In genomic region chr1:78663916-78664315, GRCh38 we compare ENCODE assay signal across 26 cellular contexts. TPM values are rescaled to one million over a fixed set of nuclear protein-coding genes. Genes with fewer than 3 reads are reported as not detected.
DNase-seq lines count a peak whose midpoint lies in the region; ATAC-seq, FAIRE-seq and TF ChIP-seq lines count a peak whose summit lies in the region.
"Had no signal": no experiment of that assay in that cellular context is flagged by ENCODE, and none has a peak within 500 bp of the region (broad histone marks: within the 10 kb centered on the region; RNA-seq: fewer than 3 reads in every experiment).

No MANE protein-coding gene starts in this region.

- WGBS in K562 (ENCODE audit: insufficient coverage, low coverage, missing lambda C conversion rate) = 0% methylated on average over 2 of the region's 2 CpGs
- WGBS in endodermal cell (ENCODE audit: insufficient coverage in 1 of 2, insufficient read length in 1 of 2), 2 experiments = 60 to 82% methylated on average over 1 of the region's 2 CpGs

- no peaks in the 10 kb centered on the region for H3K9me1 ChIP-seq in K562 (ENCODE audit: control insufficient read depth, insufficient read depth, low read length)

- H3K4me3 Mint-ChIP-seq in activated naive CD4-positive, alpha-beta T cell treated with anti-CD3 and anti-CD28 coated beads, Interleukin-2, amount 50 U/mL, for 24 hours = no peak overlapping the region
- no peak overlapping the region for H3K4me3 Mint-ChIP-seq in CD8-positive, alpha-beta memory T cell
- no peak overlapping the region for H3K4me3 Mint-ChIP-seq in T-cell
- H3K4me3 Mint-ChIP-seq in endodermal cell = no peak overlapping the region
- H3K4me3 Mint-ChIP-seq: CD14-positive monocyte; CD4-positive, alpha-beta memory T cell had no signal

- H3K9ac ChIP-seq in K562 (ENCODE audit: insufficient read depth in 1 of 2, low read depth in 2 of 2, low read length in 2 of 2) = no peak overlapping the region
- no peak overlapping the region for H3K9ac ChIP-seq in endodermal cell (ENCODE audit: extremely low read depth, low read length, poor library complexity, severe bottlenecking)
- H3K9ac ChIP-seq: BLaER1 treated with 17β-estradiol and CSF1 and Interleukin-3, amounts not matched to agents 10 nM and 100 nM; GM23248 had no signal

- H3K36me3 Mint-ChIP-seq in activated naive CD4-positive, alpha-beta T cell treated with anti-CD3 and anti-CD28 coated beads, Interleukin-2, amount 50 U/mL, for 24 hours = peaks cover 16% of the 10 kb centered on the region
- peaks cover 3 to 47% (median 23%) of the 10 kb centered on the region in 3 donors for H3K36me3 Mint-ChIP-seq in CD8-positive, alpha-beta memory T cell
- H3K36me3 Mint-ChIP-seq in T-cell = peaks cover 44% of the 10 kb centered on the region
- H3K36me3 Mint-ChIP-seq in endodermal cell (ENCODE audit: low read depth) = no peaks in the 10 kb centered on the region

- no peak overlapping the region for H3K4me3 ChIP-seq in CD8-positive, alpha-beta memory T cell (ENCODE audit: low read length)
- H3K4me3 ChIP-seq in K562 = no peak overlapping the region
- no peak overlapping the region for H3K4me3 ChIP-seq in endodermal cell (ENCODE audit: low read length)
- H3K4me3 ChIP-seq: BLaER1 treated with 17β-estradiol and CSF1 and Interleukin-3, amounts not matched to agents 10 nM and 100 nM; GM23248 had no signal

- peaks cover 18% of the 10 kb centered on the region for H3K4me1 Mint-ChIP-seq in activated naive CD4-positive, alpha-beta T cell treated with anti-CD3 and anti-CD28 coated beads, Interleukin-2, amount 50 U/mL, for 24 hours
- peaks cover 0 to 8% (median 5%) of the 10 kb centered on the region in 3 donors for H3K4me1 Mint-ChIP-seq in CD8-positive, alpha-beta memory T cell
- peaks cover 6 to 25% (median 9%) of the 10 kb centered on the region in 3 donors for H3K4me1 Mint-ChIP-seq in T-cell
- no peaks in the 10 kb centered on the region for H3K4me1 Mint-ChIP-seq in endodermal cell

- H3K36me3 ChIP-seq in CD8-positive, alpha-beta memory T cell (ENCODE audit: insufficient read depth, low read length) = peaks cover 23% of the 10 kb centered on the region
- no peaks in the 10 kb centered on the region for H3K36me3 ChIP-seq in K562 (ENCODE audit: control insufficient read depth, insufficient read depth, low read length)
- H3K36me3 ChIP-seq in endodermal cell (ENCODE audit: control insufficient read depth, insufficient read depth, low read length) = no peaks in the 10 kb centered on the region
- H3K36me3 ChIP-seq: BE2C had no signal

- FAIRE-seq in K562 (lab: Jason Lieb, UNC) = no peak
- FAIRE-seq: A204.1, G401.6, GM12892, GM18507, H1 had no signal

- no peak for TF ChIP-seq EP300 in K562 (IDR thresholded peaks at IDR 0.05; ENCODE audit: low read length)

- H3K27ac ChIP-seq in CD8-positive, alpha-beta memory T cell (ENCODE audit: low read depth, low read length) = no peak overlapping the region
- H3K27ac ChIP-seq in K562 (ENCODE audit: extremely low read depth, low read depth, low read length) (no peak overlapping the region), endodermal cell (ENCODE audit: low read depth, low read length) (no peak overlapping the region)
- H3K27ac ChIP-seq: 22Rv1; BLaER1 treated with 17β-estradiol and CSF1 and Interleukin-3, amounts not matched to agents 10 nM and 100 nM; GM23248 had no signal

- DNase-seq in activated naive CD4-positive, alpha-beta T cell (lab: John Stamatoyannopoulos, UW) = no peak
- DNase-seq in CD8-positive, alpha-beta memory T cell = no peak
- no peak for DNase-seq in T-cell
- DNase-seq in K562 (ENCODE audit: extremely low read depth in 1 of 4, low spot score in 3 of 4) = no peak
- no peak for DNase-seq in endodermal cell
- DNase-seq in GM13977 (ENCODE audit: low spot score) = no peak
- DNase-seq in NCI-H1092 treated with DMSO at 0.1 percent for 48 hours (lab: John Stamatoyannopoulos, UW) = no peak
- DNase-seq: ACHN; AML-193; BE2C; Caco-2; CD4-positive, alpha-beta memory T cell; DMS153; DND-41; GM23248; H7; HCEC 1CT had no signal

- in situ Hi-C loops in K562 (cut with MboI) = loop anchor here (25.0 kb wide), 1 partner anchor 527 kb away; no protein-coding TSS in a partner anchor
- in situ Hi-C loops in GM13977 (cut with MboI; ENCODE audit: low pct_unique_long_range_greater_than_20kb, low sequenced_read_pairs, unreplicated experiment) = no loop called here

- no peak for TF ChIP-seq CTCF in K562 (IDR thresholded peaks at IDR 0.05 in 2 of 3, conservative IDR thresholded peaks at IDR 0.05 in 1 of 3; ENCODE audit: insufficient read depth in 2 of 3, low read depth in 1 of 3, low read length in 3 of 3)
- TF ChIP-seq CTCF in endodermal cell (conservative IDR thresholded peaks at IDR 0.05) = no peak
- TF ChIP-seq CTCF in GM13977 (IDR thresholded peaks at IDR 0.05; ENCODE audit: extremely low read depth, insufficient read depth, missing control alignments) = no peak

- H3K27me3 Mint-ChIP-seq in activated naive CD4-positive, alpha-beta T cell treated with anti-CD3 and anti-CD28 coated beads, Interleukin-2, amount 50 U/mL, for 24 hours = no peaks in the 10 kb centered on the region
- no peaks in the 10 kb centered on the region for H3K27me3 Mint-ChIP-seq in CD8-positive, alpha-beta memory T cell
- H3K27me3 Mint-ChIP-seq in T-cell = no peaks in the 10 kb centered on the region
- H3K27me3 Mint-ChIP-seq in endodermal cell (ENCODE audit: insufficient read depth) = peaks cover 19% of the 10 kb centered on the region
- H3K27me3 Mint-ChIP-seq: CD4-positive, alpha-beta memory T cell had no signal

- no peaks in the 10 kb centered on the region for H3K79me2 ChIP-seq in K562 (ENCODE audit: control insufficient read depth, insufficient read depth, low read length)

- CTCF ChIA-PET in CD8-positive, alpha-beta memory T cell (lab: Charles Lee) = no interaction called here
- CTCF ChIA-PET in T-cell (lab: Charles Lee) (interaction anchor here in 1 of 2 donors (1.0 to 1.2 kb wide), 2 partner anchors 10 to 44 kb away, joined by 3 to 4 read pairs; partner anchors contain the start of gene IFI44L), K562 (lab: Yijun Ruan, JAX; ENCODE audit: low intra/inter-chr PET ratio) (no interaction called here)

- no TSS peak for BruUV-seq in K562 (replicated peaks; lab: Mats Ljungman, UMichigan)

- H2AFZ ChIP-seq in K562 (ENCODE audit: low read depth, low read length) = no peak overlapping the region
- H2AFZ ChIP-seq: GM23248 had no signal

- no peak overlapping the region for H3K4me2 ChIP-seq in K562 (ENCODE audit: insufficient read depth, low read length)
- H3K4me2 ChIP-seq: BLaER1 treated with 17β-estradiol and CSF1 and Interleukin-3, amounts not matched to agents 10 nM and 100 nM had no signal

- TF ChIP-seq POLR2A in K562 (conservative IDR thresholded peaks at IDR 0.05) = no peak

- H3K27me3 ChIP-seq in CD8-positive, alpha-beta memory T cell (ENCODE audit: insufficient read depth, low read length, poor library complexity, severe bottlenecking) = no peaks in the 10 kb centered on the region
- H3K27me3 ChIP-seq in K562 (ENCODE audit: control insufficient read depth in 2 of 2, insufficient read depth in 2 of 2, low read length in 2 of 2) (no peaks in the 10 kb centered on the region), endodermal cell (ENCODE audit: control insufficient read depth, insufficient read depth, low read length, poor library complexity, severe bottlenecking) (peaks cover 33% of the 10 kb centered on the region)
- H3K27me3 ChIP-seq: BE2C; BLaER1 treated with 17β-estradiol and CSF1 and Interleukin-3, amounts not matched to agents 10 nM and 100 nM had no signal

- POLR2A ChIA-PET in CD8-positive, alpha-beta memory T cell (lab: Charles Lee) = no interaction called here
- POLR2A ChIA-PET in T-cell (lab: Charles Lee) (interaction anchor here in 1 of 2 donors (0.6 kb wide), 1 partner anchor 9 kb away, joined by 3 read pairs; no protein-coding TSS in a partner anchor), K562 (lab: Yijun Ruan, JAX) (no interaction called here)

- intact Hi-C loops in K562 (cut with micrococcal nuclease) = no loop called here

- no peaks in the 10 kb centered on the region for H3K4me1 ChIP-seq in CD8-positive, alpha-beta memory T cell (ENCODE audit: insufficient read depth, low read length)
- H3K4me1 ChIP-seq in K562 (replicated peaks in 1 of 2; ENCODE audit: control insufficient read depth in 2 of 2, insufficient read depth in 2 of 2, low read length in 2 of 2) (no peaks in the 10 kb centered on the region), endodermal cell (ENCODE audit: control insufficient read depth, insufficient read depth, low read length) (no peaks in the 10 kb centered on the region)
- H3K4me1 ChIP-seq: BE2C; BLaER1 treated with 17β-estradiol and CSF1 and Interleukin-3, amounts not matched to agents 10 nM and 100 nM; Caco-2 had no signal

- peak overlapping the region; percentile 44 for H3K27ac Mint-ChIP-seq in activated naive CD4-positive, alpha-beta T cell treated with anti-CD3 and anti-CD28 coated beads, Interleukin-2, amount 50 U/mL, for 24 hours
- H3K27ac Mint-ChIP-seq in CD8-positive, alpha-beta memory T cell = peak overlapping the region in 5 of 8 donors; percentile 28 to 82 (median 64)
- H3K27ac Mint-ChIP-seq in T-cell = peak overlapping the region; percentile 13 to 54
- no peak overlapping the region for H3K27ac Mint-ChIP-seq in endodermal cell

- no peaks in the 10 kb centered on the region for H3K9me3 Mint-ChIP-seq in activated naive CD4-positive, alpha-beta T cell treated with anti-CD3 and anti-CD28 coated beads, Interleukin-2, amount 50 U/mL, for 24 hours
- H3K9me3 Mint-ChIP-seq in CD8-positive, alpha-beta memory T cell = no peaks in the 10 kb centered on the region
- H3K9me3 Mint-ChIP-seq in T-cell (no peaks in the 10 kb centered on the region), endodermal cell (no peaks in the 10 kb centered on the region)
- H3K9me3 Mint-ChIP-seq: CD14-positive monocyte; CD4-positive, alpha-beta memory T cell had no signal

- no peaks in the 10 kb centered on the region for H4K20me1 ChIP-seq in K562 (replicated peaks; ENCODE audit: control insufficient read depth, insufficient read depth, low read length)
- H4K20me1 ChIP-seq: BLaER1 treated with 17β-estradiol and CSF1 and Interleukin-3, amounts not matched to agents 10 nM and 100 nM had no signal

- ATAC-seq in T-cell (replicated peaks in 1 of 4) (no peak), K562 (no peak)

- H3K9me3 ChIP-seq in CD8-positive, alpha-beta memory T cell (ENCODE audit: low read length) = no peaks in the 10 kb centered on the region
- no peaks in the 10 kb centered on the region for H3K9me3 ChIP-seq in K562 (replicated peaks; ENCODE audit: control insufficient read depth, insufficient read depth, low read depth, low read length)
- no peaks in the 10 kb centered on the region for H3K9me3 ChIP-seq in endodermal cell (ENCODE audit: control insufficient read depth, low read length)
- H3K9me3 ChIP-seq: BE2C; BLaER1 treated with 17β-estradiol and CSF1 and Interleukin-3, amounts not matched to agents 10 nM and 100 nM; Caco-2 had no signal

- no peak for TF ChIP-seq RAD21 in K562 (CRISPR knock-in tag; conservative IDR thresholded peaks at IDR 0.05 in 1 of 2, IDR thresholded peaks at IDR 0.05 in 1 of 2)

RNA-seq across cellular contexts. Expression of gene IFI44, which starts 14.3 kb away (rescaled TPM):
- 1 to 10 TPM; 6.6 to 7.6 TPM for total RNA-seq in CD8-positive, alpha-beta memory T cell
- polyA plus RNA-seq in CD8-positive, alpha-beta memory T cell = 29.8 TPM
- 10 to 100 TPM; 27.0 to 54.2 (median 38.1) TPM for total RNA-seq in T-cell
- not detected in 2 replicates for total RNA-seq in K562 (2011; cell fraction: chromatin; rRNA removed; ENCODE audit: low replicate concordance)
- not detected in 2 replicates for total RNA-seq in K562 (2011; cell fraction: nucleolus; rRNA removed)
- not detected in 2 replicates for total RNA-seq in K562 (2011; cell fraction: nucleoplasm; rRNA removed)
- not detected in 2 replicates for total RNA-seq in K562 (2014; rRNA removed)
- total RNA-seq in K562 (2014; rRNA removed; fragmentation: Illumina TruSeq; extraction: Trizol) = not detected in 2 replicates
- total RNA-seq in K562 (2015; rRNA removed; fragmentation: Illumina TruSeq; extraction: Trizol) = not detected in 2 replicates
- total RNA-seq in K562 (2021) = 0.11 TPM in 1 of 2 replicates, not detected in the other
- polyA plus RNA-seq in K562 (2011; rRNA removed) = not detected in 2 replicates
- polyA plus RNA-seq in K562 (2011; cell fraction: cytosol; rRNA removed) = not detected in 2 replicates
- polyA plus RNA-seq in K562 (2011; cell fraction: nucleus; rRNA removed) = not detected in 2 replicates
- polyA plus RNA-seq in K562 (2012) = not detected in 2 replicates
- polyA plus RNA-seq in K562 (2014; fragmentation: Illumina TruSeq; extraction: Trizol) = not detected in 2 replicates
- not detected for polyA plus RNA-seq in K562 (2014; fragmentation: Nextera tagmentation; extraction: Ambion mirVana)
- polyA plus RNA-seq in K562 (2014; rRNA removed) = not detected in 2 replicates
- not detected in 2 replicates for polyA minus RNA-seq in K562 (2011; rRNA and poly(A)+ RNA removed)
- not detected in 2 replicates for polyA minus RNA-seq in K562 (2011; cell fraction: cytosol; rRNA and poly(A)+ RNA removed)
- not detected in 2 replicates for polyA minus RNA-seq in K562 (2011; cell fraction: nucleus; rRNA and poly(A)+ RNA removed)
- not detected for total RNA-seq in endodermal cell
- 0.71 TPM for polyA plus RNA-seq in endodermal cell (2013, experiment 1 of 2)
- 0.95 TPM for polyA plus RNA-seq in endodermal cell (2013, experiment 2 of 2)
- total RNA-seq: Caco-2, H1, H7 had no signal
- polyA plus RNA-seq: H1 had no signal

RNA-seq across cellular contexts. Expression of gene IFI44L, which starts 43.7 kb away (rescaled TPM):
- total RNA-seq in CD8-positive, alpha-beta memory T cell = 1 to 10 TPM; 1.4 to 2.3 TPM
- 12.7 TPM for polyA plus RNA-seq in CD8-positive, alpha-beta memory T cell
- total RNA-seq in T-cell = 10 to 100 TPM in 2 of 5 donors, 1 to 10 TPM in 3; 4.5 to 30.4 (median 6.6) TPM
- total RNA-seq in K562 (2011; cell fraction: chromatin; rRNA removed; ENCODE audit: low replicate concordance) = not detected in 2 replicates
- not detected in 2 replicates for total RNA-seq in K562 (2011; cell fraction: nucleolus; rRNA removed)
- total RNA-seq in K562 (2011; cell fraction: nucleoplasm; rRNA removed) = not detected in 2 replicates
- total RNA-seq in K562 (2014; rRNA removed) = not detected in 2 replicates
- total RNA-seq in K562 (2014; rRNA removed; fragmentation: Illumina TruSeq; extraction: Trizol) = not detected in 2 replicates
- total RNA-seq in K562 (2015; rRNA removed; fragmentation: Illumina TruSeq; extraction: Trizol) = not detected in 2 replicates
- total RNA-seq in K562 (2021) = 0.18 and 0.22 TPM in 2 replicates
- not detected in 2 replicates for polyA plus RNA-seq in K562 (2011; rRNA removed)
- not detected in 2 replicates for polyA plus RNA-seq in K562 (2011; cell fraction: cytosol; rRNA removed)
- polyA plus RNA-seq in K562 (2011; cell fraction: nucleus; rRNA removed) = not detected in 2 replicates
- polyA plus RNA-seq in K562 (2012) = 0.10 TPM in 1 of 2 replicates, not detected in the other
- 0.07 TPM in 1 of 2 replicates, not detected in the other for polyA plus RNA-seq in K562 (2014; fragmentation: Illumina TruSeq; extraction: Trizol)
- under 1 TPM in 1 of 2 experiments, not detected in 1; 0.04 TPM for polyA plus RNA-seq in K562 (2014; fragmentation: Nextera tagmentation; extraction: Ambion mirVana)
- not detected in 2 replicates for polyA plus RNA-seq in K562 (2014; rRNA removed)
- not detected in 2 replicates for polyA minus RNA-seq in K562 (2011; rRNA and poly(A)+ RNA removed)
- not detected in 2 replicates for polyA minus RNA-seq in K562 (2011; cell fraction: cytosol; rRNA and poly(A)+ RNA removed)
- not detected in 2 replicates for polyA minus RNA-seq in K562 (2011; cell fraction: nucleus; rRNA and poly(A)+ RNA removed)
- total RNA-seq in endodermal cell = not detected
- 0.85 TPM for polyA plus RNA-seq in endodermal cell (2013, experiment 1 of 2)
- 1.2 TPM for polyA plus RNA-seq in endodermal cell (2013, experiment 2 of 2)
- total RNA-seq: Caco-2, GM23248, H1, H7 had no signal
- polyA plus RNA-seq: H1 had no signal

Comparison
In these comparisons a context has a peak if more than half of its experiments do, and no peak if none do; other contexts are left out.
1. RNA of gene IFI44, which starts 14.3 kb away (total RNA-seq): 27.0 to 54.2 TPM in T-cell and 6.6 to 7.6 TPM in CD8-positive, alpha-beta memory T cell; 0.11 TPM in K562 and not detected in endodermal cell; every median in the first group is over 4 times any median in the second.